In the genomic region with DNA sequence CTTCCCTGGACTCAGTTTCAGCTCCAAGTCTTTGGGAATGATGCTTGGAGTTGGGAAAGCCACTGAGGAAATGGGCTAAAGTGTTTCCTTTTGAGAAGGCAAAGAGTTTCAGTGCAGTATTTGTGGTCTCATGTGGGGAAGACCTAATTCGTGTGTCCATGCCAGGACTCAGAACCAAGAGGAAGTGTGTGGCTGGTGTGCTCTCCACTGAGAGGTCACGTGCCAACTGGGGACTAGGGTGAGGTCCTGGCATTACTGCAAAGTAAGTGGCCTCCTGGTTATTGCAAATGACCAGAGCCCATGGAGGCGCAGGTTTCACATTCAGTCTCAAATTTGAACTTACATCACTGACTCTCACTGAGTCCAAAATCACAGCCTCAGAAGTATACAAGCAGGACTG, we compare ENCODE assay signal across 1 cellular context.
TF ChIP-seq lines count a peak whose summit lies in the region.

No MANE protein-coding gene starts in this region.

TF ChIP-seq in WTC11, 78 proteins besides CTCF, POLR2A, EP300 and RAD21 (continued from another document):
- TF ChIP-seq ERG (CRISPR knock-in tag; IDR thresholded peaks at IDR 0.05) = no peak
TF ChIP-seq in WTC11: peak in this region for 2.
